8 cellular contexts compared by ENCODE assay signal in genomic region chr11:107857550-107858216, GRCh38. TPM values are rescaled to one million over a fixed set of nuclear protein-coding genes. Genes with fewer than 3 reads are reported as not detected.
A peak's percentile ranks its signal among the peaks of the same experiment; 100 is the strongest.
DNase-seq lines count a peak whose midpoint lies in the region; ATAC-seq, FAIRE-seq and TF ChIP-seq lines count a peak whose summit lies in the region.

No MANE protein-coding gene starts in this region.

- H3K27ac Mint-ChIP-seq in CD4-positive, alpha-beta memory T cell: peak overlapping the region; percentile 76 to 92 (median 86)
- peak overlapping the region; percentile 90 for H3K27ac Mint-ChIP-seq in activated B cell treated with CpG ODN at 0.5 μM for 24 hours

- TF ChIP-seq POLR2A in H54 (IDR thresholded peaks at IDR 0.05; ENCODE audit: low read depth, low read length): no peak

- H3K4me1 ChIP-seq in CD4-positive, alpha-beta memory T cell (ENCODE audit: insufficient read depth, low read length): peaks cover 18% of the 10 kb centered on the region
- H3K4me1 ChIP-seq in right atrium auricular region (peaks cover 0 to 23% of the 10 kb centered on the region in 2 donors), small intestine (ENCODE audit: control insufficient read depth in 2 of 2, insufficient read depth in 1 of 2, low read depth in 1 of 2, low read length in 1 of 2) (peaks cover 0 to 3% of the 10 kb centered on the region in 2 donors)

- peak overlapping the region; percentile 84 to 94 for H3K4me3 ChIP-seq in CD4-positive, alpha-beta memory T cell (ENCODE audit: low read length in 2 of 2)
- H3K4me3 ChIP-seq in right atrium auricular region (peak overlapping the region; percentile 49 to 69), small intestine (ENCODE audit: low read depth in 1 of 2, low read length in 2 of 2) (peak overlapping the region; percentile 63 to 87)

- WGBS in small intestine, 3 donors: 10 to 33% (median 15%) methylated on average over 16 of the region's 16 CpGs

- H3K4me3 Mint-ChIP-seq in CD4-positive, alpha-beta memory T cell: peak overlapping the region; percentile 94 to 100 (median 97)
- peak overlapping the region; percentile 96 for H3K4me3 Mint-ChIP-seq in activated B cell treated with CpG ODN at 0.5 μM for 24 hours

- no peaks in the 10 kb centered on the region for H3K27me3 ChIP-seq in CD4-positive, alpha-beta memory T cell (ENCODE audit: insufficient read depth, low read length)
- H3K27me3 ChIP-seq in right atrium auricular region (no peaks in the 10 kb centered on the region), small intestine (ENCODE audit: control insufficient read depth in 2 of 2, insufficient read depth in 2 of 2, low read length in 2 of 2) (no peaks in the 10 kb centered on the region)

- POLR2A ChIA-PET in CD4-positive, alpha-beta memory T cell (lab: Charles Lee; ENCODE audit: partially characterized antibody): no interaction called here
- POLR2A ChIA-PET in activated B cell treated with CpG ODN at 0.5 μM for 24 hours (lab: Charles Lee): interaction anchor here (2.6 kb wide), 1 partner anchor 17 kb away, joined by 6 read pairs; no protein-coding TSS in a partner anchor

- no peak for FAIRE-seq in small intestine (lab: Jason Lieb, UNC)
- FAIRE-seq in H54 (lab: Jason Lieb, UNC): no peak

- H3K36me3 Mint-ChIP-seq in CD4-positive, alpha-beta memory T cell: peaks cover 0 to 13% of the 10 kb centered on the region in 2 donors
- H3K36me3 Mint-ChIP-seq in activated B cell treated with CpG ODN at 0.5 μM for 24 hours (ENCODE audit: low read depth): peaks cover 15% of the 10 kb centered on the region

- H3K36me3 ChIP-seq in CD4-positive, alpha-beta memory T cell (ENCODE audit: insufficient read depth, low read length): no peaks in the 10 kb centered on the region
- H3K36me3 ChIP-seq in right atrium auricular region: no peaks in the 10 kb centered on the region
- no peaks in the 10 kb centered on the region for H3K36me3 ChIP-seq in small intestine (ENCODE audit: control insufficient read depth in 2 of 2, insufficient read depth in 2 of 2, low read length in 2 of 2)

- peak; percentile 2 for ATAC-seq in HG02870 (IDR thresholded peaks at IDR 0.05; ENCODE audit: unreplicated experiment)
- ATAC-seq in activated B cell treated with CpG ODN at 0.5 μM for 24 hours (ENCODE audit: low read depth): no peak

- intact Hi-C loops in CD4-positive, alpha-beta memory T cell (cut with micrococcal nuclease): loop anchor here (1.0 to 5.0 kb wide), 4 partner anchors 17 to 735 kb away; partner anchors contain the start of gene EXPH5
- intact Hi-C loops in activated B cell treated with CpG ODN at 0.5 μM for 24 hours (cut with micrococcal nuclease): loop anchor here (1.0 to 5.0 kb wide), 12 partner anchors 9 to 1835 kb away; partner anchors contain the start of genes ACAT1, ALKBH8, ATM and CWF19L2

- H3K27me3 Mint-ChIP-seq in CD4-positive, alpha-beta memory T cell: no peaks in the 10 kb centered on the region
- no peaks in the 10 kb centered on the region for H3K27me3 Mint-ChIP-seq in activated B cell treated with CpG ODN at 0.5 μM for 24 hours

- H3K4me1 Mint-ChIP-seq in CD4-positive, alpha-beta memory T cell: peaks cover 21 to 51% (median 23%) of the 10 kb centered on the region in 4 donors
- H3K4me1 Mint-ChIP-seq in activated B cell treated with CpG ODN at 0.5 μM for 24 hours: peaks cover 30% of the 10 kb centered on the region

- CTCF ChIA-PET in CD4-positive, alpha-beta memory T cell (lab: Charles Lee; ENCODE audit: partially characterized antibody): no interaction called here
- CTCF ChIA-PET in activated B cell treated with CpG ODN at 0.5 μM for 24 hours (lab: Charles Lee): no interaction called here

- H3K9me3 Mint-ChIP-seq in CD4-positive, alpha-beta memory T cell: no peaks in the 10 kb centered on the region
- H3K9me3 Mint-ChIP-seq in activated B cell treated with CpG ODN at 0.5 μM for 24 hours: no peaks in the 10 kb centered on the region

- TF ChIP-seq CTCF in activated B cell treated with CpG ODN at 0.5 μM for 24 hours (IDR thresholded peaks at IDR 0.05) (no peak), right atrium auricular region (IDR thresholded peaks at IDR 0.05) (no peak)

- no peaks in the 10 kb centered on the region for H3K9me3 ChIP-seq in CD4-positive, alpha-beta memory T cell (ENCODE audit: control insufficient read depth in 1 of 2, low read length in 2 of 2)
- H3K9me3 ChIP-seq in right atrium auricular region (no peaks in the 10 kb centered on the region), small intestine (ENCODE audit: control insufficient read depth, low read depth) (no peaks in the 10 kb centered on the region)

- peak overlapping the region; percentile 45 for H3K27ac ChIP-seq in CD4-positive, alpha-beta memory T cell (ENCODE audit: low read depth, low read length)
- H3K27ac ChIP-seq in right atrium auricular region: peak overlapping the region; percentile 46 to 65
- peak overlapping the region; percentile 74 to 84 for H3K27ac ChIP-seq in small intestine (ENCODE audit: low read depth in 1 of 2, low read length in 1 of 2)

- DNase-seq in CD4-positive, alpha-beta memory T cell: no peak
- DNase-seq in activated B cell treated with CpG ODN at 0.5 μM for 24 hours (no peak), right atrium auricular region (ENCODE audit: low spot score) (peak; percentile 59), small intestine (peak; percentile 58), mesenteric fat pad (ENCODE audit: low spot score) (no peak), H54 (ENCODE audit: insufficient read length, low spot score) (no peak)
- no peak for DNase-seq in stimulated activated CD4-positive, alpha-beta T cell treated with anti-CD3 and anti-CD28 coated beads, Interleukin-1b, Interleukin-23, amount 100 ng/mL, for 48 hours

RNA-seq across cellular contexts. Expression of gene SLC35F2, which starts 0.9 kb away (rescaled TPM):
- total RNA-seq in CD4-positive, alpha-beta memory T cell: 1 to 10 TPM; 6.5 to 7.9 TPM
- polyA plus RNA-seq in CD4-positive, alpha-beta memory T cell: 10 to 100 TPM in 1 of 2 donors, 1 to 10 TPM in 1; 5.9 to 11.9 TPM
- total RNA-seq in activated B cell treated with CpG ODN at 0.5 μM for 24 hours (20.5 and 21.9 TPM in 2 replicates), right atrium auricular region (1 to 10 TPM; 5.8 to 6.0 TPM), mesenteric fat pad (3.2 TPM)
- polyA plus RNA-seq in small intestine: 10 to 100 TPM; 10.3 to 21.5 (median 14.5) TPM

Comparison
In these comparisons a context has a peak if more than half of its experiments do, and no peak if none do; other contexts are left out.
1. DNase-seq: peak in right atrium auricular region (single experiment) and small intestine (single experiment); none in CD4-positive, alpha-beta memory T cell (0 of 5), activated B cell treated with CpG ODN at 0.5 μM for 24 hours (single experiment), stimulated activated CD4-positive, alpha-beta T cell treated with anti-CD3 and anti-CD28 coated beads, Interleukin-1b, Interleukin-23, amount 100 ng/mL, for 48 hours (single experiment), mesenteric fat pad (single experiment) and H54 (single experiment).
2. Peak in every context shown above with its lines, with median percentiles within 50 percentile points of each other: H3K27ac ChIP-seq and H3K4me3 ChIP-seq.